20 cellular contexts compared by ENCODE assay signal in genomic region chr7:46549892-46550639, GRCh38.
DNase-seq lines count a peak whose midpoint lies in the region; ATAC-seq and TF ChIP-seq lines count a peak whose summit lies in the region.
"Had no signal": no experiment of that assay in that cellular context is flagged by ENCODE, and none has a peak within 500 bp of the region (broad histone marks: within the 10 kb centered on the region; RNA-seq: fewer than 3 reads in every experiment).

No MANE protein-coding gene starts in this region.

- TF ChIP-seq CTCF in Calu3 (IDR thresholded peaks at IDR 0.05; ENCODE audit: unreplicated experiment) (no peak), mammary epithelial cell (conservative IDR thresholded peaks at IDR 0.05 in 1 of 2, IDR thresholded peaks at IDR 0.05 in 1 of 2; ENCODE audit: extremely low read depth in 1 of 2, insufficient read depth in 1 of 2, low read depth in 1 of 2, low read length in 2 of 2) (no peak), osteoblast (IDR thresholded peaks at IDR 0.05; ENCODE audit: extremely low read depth, low read depth, low read length) (no peak), MM.1S (IDR thresholded peaks at IDR 0.05; ENCODE audit: low read length) (no peak)

- H2AFZ ChIP-seq in mammary epithelial cell (ENCODE audit: low read depth, low read length) (peak overlapping the region; percentile 2), osteoblast (ENCODE audit: low read length) (peak overlapping the region; percentile 40), MM.1S (ENCODE audit: low read length) (no peak overlapping the region)

- H3K4me3 Mint-ChIP-seq in Calu3 (ENCODE audit: low read depth, unreplicated experiment), result no peak overlapping the region
- H3K4me3 Mint-ChIP-seq: CD8-positive, alpha-beta T cell; IgD-negative memory B cell had no signal

- peak overlapping the region; percentile 25 for H3K27ac Mint-ChIP-seq in Calu3 (ENCODE audit: unreplicated experiment)
- H3K27ac Mint-ChIP-seq: CD8-positive, alpha-beta T cell; IgD-negative memory B cell had no signal

- no peaks in the 10 kb centered on the region for H3K27me3 Mint-ChIP-seq in Calu3 (ENCODE audit: unreplicated experiment)
- H3K27me3 Mint-ChIP-seq: IgD-negative memory B cell had no signal

- dilution Hi-C loops in mammary epithelial cell (cut with HindIII; ENCODE audit: low sequenced_read_pairs), result no loop called here

- peaks cover 32% of the 10 kb centered on the region for H3K4me1 ChIP-seq in mammary epithelial cell (ENCODE audit: insufficient read depth, low read length)
- peaks cover 14% of the 10 kb centered on the region for H3K4me1 ChIP-seq in osteoblast (ENCODE audit: insufficient read depth, low read length)
- no peaks in the 10 kb centered on the region for H3K4me1 ChIP-seq in MM.1S (ENCODE audit: low read length)
- H3K4me1 ChIP-seq: BLaER1 had no signal

- DNase-seq in Calu3, result no peak
- peak; percentile 70 for DNase-seq in mammary epithelial cell
- DNase-seq in left colon, result no peak
- no peak for DNase-seq in osteoblast (ENCODE audit: insufficient read length, low spot score, missing footprints)
- DNase-seq in MM.1S, result no peak
- no peak for DNase-seq in ecto neural progenitor cell (ENCODE audit: low spot score)
- DNase-seq in NCI-H2081 treated with DMSO at 0.1 percent for 48 hours (lab: John Stamatoyannopoulos, UW), result no peak
- DNase-seq: CD8-positive, alpha-beta T cell; GDM1; GOT3; MV-4-11; NCI-H1417; NCI-H2029; NCI-H748 treated with DMSO at 0.1 percent for 48 hours had no signal

- H3F3A ChIP-seq in MM.1S (ENCODE audit: insufficient read depth, low read length), result no peaks in the 10 kb centered on the region

- H3K27me3 ChIP-seq in mammary epithelial cell (ENCODE audit: insufficient read depth, low read length) (no peaks in the 10 kb centered on the region), osteoblast (ENCODE audit: insufficient read depth, low read length) (no peaks in the 10 kb centered on the region), MM.1S (replicated peaks; ENCODE audit: insufficient read depth, low read length) (no peaks in the 10 kb centered on the region)
- H3K27me3 ChIP-seq: BLaER1, SJSA1 had no signal

- H3K4me1 Mint-ChIP-seq in Calu3 (ENCODE audit: low read depth, unreplicated experiment), result peaks cover 64% of the 10 kb centered on the region
- H3K4me1 Mint-ChIP-seq: IgD-negative memory B cell had no signal

- CTCF ChIA-PET in Calu3 (lab: Charles Lee) (interaction anchor here (0.7 to 1.2 kb wide), 4 partner anchors 25 to 322 kb away, joined by 3 to 6 read pairs (median 4); no protein-coding TSS in a partner anchor), mammary epithelial cell (lab: Charles Lee; ENCODE audit: low non-redundant PET) (no interaction called here)

- H3K9ac ChIP-seq in mammary epithelial cell (ENCODE audit: insufficient read depth, low read length) (no peak overlapping the region), MM.1S (ENCODE audit: low read length) (no peak overlapping the region)
- H3K9ac ChIP-seq: BLaER1 had no signal

- in situ Hi-C loops in mammary epithelial cell (cut with MboI; ENCODE audit: low sequenced_read_pairs in 2 of 2), result no loop called here

- no peaks in the 10 kb centered on the region for H3K79me2 ChIP-seq in mammary epithelial cell (ENCODE audit: insufficient read depth, low read length)
- no peaks in the 10 kb centered on the region for H3K79me2 ChIP-seq in osteoblast (ENCODE audit: insufficient read depth, low read length)
- no peaks in the 10 kb centered on the region for H3K79me2 ChIP-seq in MM.1S (ENCODE audit: low read length)

- H3K36me3 Mint-ChIP-seq in Calu3 (ENCODE audit: insufficient read depth, unreplicated experiment), result peaks cover 7% of the 10 kb centered on the region
- H3K36me3 Mint-ChIP-seq: CD8-positive, alpha-beta T cell; IgD-negative memory B cell had no signal

- H3K4me3 ChIP-seq in mammary epithelial cell (replicated peaks in 1 of 3; ENCODE audit: insufficient read depth in 1 of 3, low read depth in 2 of 3, low read length in 3 of 3) (no peak overlapping the region), osteoblast (ENCODE audit: insufficient read depth, low read length) (no peak overlapping the region), MM.1S (ENCODE audit: low read length) (no peak overlapping the region)
- H3K4me3 ChIP-seq: BLaER1, GM12878, SJSA1 had no signal

- H3K9me3 ChIP-seq in mammary epithelial cell (replicated peaks; ENCODE audit: insufficient read depth, low read length) (no peaks in the 10 kb centered on the region), osteoblast (ENCODE audit: low read depth, low read length) (no peaks in the 10 kb centered on the region), MM.1S (replicated peaks; ENCODE audit: insufficient read depth, low read length) (no peaks in the 10 kb centered on the region)
- H3K9me3 ChIP-seq: BLaER1, SJSA1 had no signal

- H4K20me1 ChIP-seq in mammary epithelial cell (ENCODE audit: insufficient read depth, low read length) (no peaks in the 10 kb centered on the region), osteoblast (ENCODE audit: insufficient read depth, low read length) (no peaks in the 10 kb centered on the region), MM.1S (ENCODE audit: insufficient read depth, low read length) (no peaks in the 10 kb centered on the region)
- H4K20me1 ChIP-seq: BLaER1 had no signal

- intact Hi-C loops in Calu3 (cut with micrococcal nuclease; ENCODE audit: unreplicated experiment), result loop anchor here (5.0 kb wide), 1 partner anchor 602 kb away; no protein-coding TSS in a partner anchor
- intact Hi-C loops in mammary epithelial cell (cut with micrococcal nuclease), result loop anchor here (5.0 to 10.0 kb wide), 2 partner anchors 165 to 382 kb away; no protein-coding TSS in a partner anchor
- intact Hi-C loops in left colon (cut with DNase I, micrococcal nuclease), result no loop called here

- H3K9me2 ChIP-seq in MM.1S (replicated peaks; ENCODE audit: insufficient read depth, low read length), result no peaks in the 10 kb centered on the region

- peak overlapping the region; percentile 32 for H3K4me2 ChIP-seq in mammary epithelial cell (ENCODE audit: insufficient read depth, low read depth, low read length)
- no peak overlapping the region for H3K4me2 ChIP-seq in osteoblast (ENCODE audit: insufficient read depth, low read length)
- H3K4me2 ChIP-seq in MM.1S (ENCODE audit: low read depth, low read length), result no peak overlapping the region
- H3K4me2 ChIP-seq: BLaER1 had no signal

- ATAC-seq in left colon (peak; percentile 31), HG02642 (IDR thresholded peaks at IDR 0.05; ENCODE audit: poor library complexity, unreplicated experiment) (no peak)
- ATAC-seq: CD8-positive, alpha-beta T cell; GM12878 had no signal

- H3K9me3 Mint-ChIP-seq in Calu3 (ENCODE audit: low read depth, unreplicated experiment), result peaks cover 8% of the 10 kb centered on the region

- 62% methylated on average over 3 of the region's 3 CpGs for WGBS in mammary epithelial cell (ENCODE audit: low coverage, missing lambda C conversion rate)

- H3K27ac ChIP-seq in mammary epithelial cell (ENCODE audit: insufficient read depth, low read depth, low read length), result peak overlapping the region; percentile 2
- H3K27ac ChIP-seq in osteoblast (ENCODE audit: low read depth, low read length), result no peak overlapping the region
- H3K27ac ChIP-seq in MM.1S (ENCODE audit: low read length), result no peak overlapping the region
- H3K27ac ChIP-seq: BLaER1, RWPE1, SJSA1 had no signal

- H3K36me3 ChIP-seq in mammary epithelial cell (ENCODE audit: insufficient read depth, low read length) (no peaks in the 10 kb centered on the region), osteoblast (ENCODE audit: insufficient read depth, low read length) (no peaks in the 10 kb centered on the region), MM.1S (replicated peaks; ENCODE audit: insufficient read depth, low read length) (no peaks in the 10 kb centered on the region)
- H3K36me3 ChIP-seq: BLaER1, SJSA1 had no signal

- BruUV-seq in Calu3 (replicated peaks; lab: Mats Ljungman, UMichigan) (no TSS peak), mammary epithelial cell (replicated peaks; lab: Mats Ljungman, UMichigan) (no TSS peak)

Comparison
In these comparisons a context has a peak if more than half of its experiments do, and no peak if none do; other contexts are left out.
1. intact Hi-C loops: an anchor here in Calu3 (5.0 kb wide) and mammary epithelial cell (5.0 to 10.0 kb wide); none called in left colon.